In the genomic region with DNA sequence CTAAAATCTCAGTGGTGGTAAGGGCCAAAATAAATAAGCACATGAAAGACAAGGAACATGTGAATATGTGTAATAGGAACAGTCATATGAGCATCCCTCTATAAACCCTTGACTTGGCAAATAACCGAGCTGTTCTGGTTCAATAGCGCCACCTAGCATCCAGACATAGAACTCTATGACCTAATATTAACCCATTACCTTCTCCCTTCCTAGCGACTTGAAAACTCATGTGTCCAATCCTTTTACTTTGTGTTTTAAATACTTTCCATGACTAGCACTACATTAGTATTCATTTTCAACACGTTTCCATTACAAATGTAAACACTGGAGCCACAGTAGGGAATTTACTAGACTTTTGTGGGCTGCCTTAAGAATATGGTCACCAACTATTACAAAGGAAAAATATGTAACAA, we compare ENCODE assay signal across 8 cellular contexts.
A peak's percentile ranks its signal among the peaks of the same experiment; 100 is the strongest.
DNase-seq lines count a peak whose midpoint lies in the region; ATAC-seq and TF ChIP-seq lines count a peak whose summit lies in the region.

No MANE protein-coding gene starts in this region.

- H3K36me3 ChIP-seq in KMS-11 (ENCODE audit: insufficient read depth) (no peaks in the 10 kb centered on the region), endodermal cell (ENCODE audit: control insufficient read depth, insufficient read depth, low read length) (peaks cover 4% of the 10 kb centered on the region), ovary (no peaks in the 10 kb centered on the region)

- TF ChIP-seq EP300 in ovary (IDR thresholded peaks at IDR 0.05), result no peak

- ATAC-seq in HG02970 (IDR thresholded peaks at IDR 0.05; ENCODE audit: low FRiP score, unreplicated experiment), result no peak
- ATAC-seq in GM21786 (IDR thresholded peaks at IDR 0.05; ENCODE audit: unreplicated experiment), result no peak

- no peak overlapping the region for H3K4me2 ChIP-seq in KMS-11

- WGBS in endodermal cell (ENCODE audit: insufficient coverage in 1 of 2, insufficient read length in 1 of 2), 2 experiments, result 16 to 17% methylated on average over 3 to 4 of the region's 4 CpGs
- WGBS in ovary, 3 donors, result 42 to 46% (median 46%) methylated on average over 4 of the region's 4 CpGs

- no peak overlapping the region for H2AFZ ChIP-seq in KMS-11 (ENCODE audit: low read depth)

- no peaks in the 10 kb centered on the region for H3K79me2 ChIP-seq in KMS-11 (ENCODE audit: insufficient read depth, low read depth)

- H3K9me3 ChIP-seq in endodermal cell (ENCODE audit: control insufficient read depth, low read length) (no peaks in the 10 kb centered on the region), ovary (no peaks in the 10 kb centered on the region)

- H3K4me1 ChIP-seq in KMS-11 (ENCODE audit: low read depth, poor library complexity, severe bottlenecking) (peaks cover 14% of the 10 kb centered on the region), endodermal cell (ENCODE audit: control insufficient read depth, insufficient read depth, low read length) (no peaks in the 10 kb centered on the region), ovary (ENCODE audit: insufficient read depth) (no peaks in the 10 kb centered on the region)

- peak; percentile 78 for TF ChIP-seq CTCF in KMS-11 (conservative IDR thresholded peaks at IDR 0.05; ENCODE audit: low read depth, low read length)
- peak; percentile 93 for TF ChIP-seq CTCF in endodermal cell (conservative IDR thresholded peaks at IDR 0.05)
- TF ChIP-seq CTCF in ovary (IDR thresholded peaks at IDR 0.05), result peak; percentile 29 to 67 (median 57)

- DNase-seq in DMS79 treated with DMSO at 0.1 percent for 48 hours (lab: John Stamatoyannopoulos, UW) (peak; percentile 79), RPMI8226 (peak; percentile 71), endodermal cell (peak; percentile 76), ovary (peak in 1 of 5 donors; percentile 45), pons (ENCODE audit: low spot score) (no peak)

- H3K4me1 Mint-ChIP-seq in endodermal cell, result peaks cover 7% of the 10 kb centered on the region

- H3K4me3 ChIP-seq in KMS-11 (IDR thresholded peaks at IDR 0.05; ENCODE audit: insufficient read depth, low read depth, low read length), result no peak overlapping the region
- no peak overlapping the region for H3K4me3 ChIP-seq in endodermal cell (ENCODE audit: low read length)
- no peak overlapping the region for H3K4me3 ChIP-seq in ovary

- intact Hi-C loops in ovary (cut with DNase I), result loop anchor here in 3 of 4 donors (5.0 to 10.0 kb wide), 4 partner anchors 452 to 496 kb away; no protein-coding TSS in a partner anchor

- H3K36me3 Mint-ChIP-seq in endodermal cell (ENCODE audit: low read depth), result peaks cover 23% of the 10 kb centered on the region

- H3K4me3 Mint-ChIP-seq in endodermal cell, result no peak overlapping the region

- H3K27me3 Mint-ChIP-seq in endodermal cell (ENCODE audit: insufficient read depth), result no peaks in the 10 kb centered on the region

- no peaks in the 10 kb centered on the region for H3K27me3 ChIP-seq in KMS-11 (ENCODE audit: insufficient read depth, low read depth)
- no peaks in the 10 kb centered on the region for H3K27me3 ChIP-seq in endodermal cell (ENCODE audit: control insufficient read depth, insufficient read depth, low read length, poor library complexity, severe bottlenecking)
- H3K27me3 ChIP-seq in ovary, result no peaks in the 10 kb centered on the region

- H3K27ac Mint-ChIP-seq in endodermal cell, result no peak overlapping the region

- peaks cover 2% of the 10 kb centered on the region for H3K9me3 Mint-ChIP-seq in endodermal cell

- H3K9ac ChIP-seq in KMS-11 (no peak overlapping the region), endodermal cell (ENCODE audit: extremely low read depth, low read length, poor library complexity, severe bottlenecking) (no peak overlapping the region)

- no peak for TF ChIP-seq POLR2A in ovary (IDR thresholded peaks at IDR 0.05)

- no peak overlapping the region for H3K27ac ChIP-seq in KMS-11
- no peak overlapping the region for H3K27ac ChIP-seq in endodermal cell (ENCODE audit: low read depth, low read length)
- no peak overlapping the region for H3K27ac ChIP-seq in ovary

- no peaks in the 10 kb centered on the region for H4K20me1 ChIP-seq in KMS-11 (ENCODE audit: insufficient read depth)
